ENCODE assay signal across 12 cellular contexts in the genomic region with DNA sequence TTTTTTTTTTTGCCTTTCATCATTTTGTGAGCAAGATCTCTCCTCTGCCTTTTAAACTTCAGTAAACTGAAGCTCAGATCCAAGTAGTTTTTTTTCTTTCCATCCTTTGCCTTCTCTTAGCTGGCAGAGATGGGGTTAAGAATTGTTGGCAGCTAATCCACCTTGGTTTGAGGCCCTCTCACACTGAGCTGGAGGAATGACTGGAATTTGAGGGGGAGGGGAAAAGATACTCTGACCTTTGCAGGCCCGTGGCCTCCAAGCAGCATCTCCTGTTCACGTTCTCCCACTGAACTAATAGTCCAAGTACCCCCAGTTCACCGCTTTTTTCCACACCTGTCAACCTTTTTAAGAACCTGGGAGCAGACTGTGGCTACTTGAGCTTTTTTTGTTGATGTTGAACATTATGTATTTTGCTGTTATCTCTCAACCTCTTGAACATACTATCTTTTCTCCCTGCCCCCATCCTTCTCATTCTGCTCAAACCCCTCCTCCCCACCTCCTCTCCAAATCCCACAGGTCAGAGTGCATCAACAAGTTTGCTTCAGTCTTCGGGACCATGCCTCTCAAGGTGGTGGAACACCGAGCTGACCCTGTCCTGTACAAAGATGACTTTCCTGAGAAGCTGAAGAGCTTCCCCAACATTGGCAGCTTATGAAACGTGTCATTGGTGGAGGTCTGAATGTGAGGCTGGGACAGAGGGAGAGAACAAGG.
DNase-seq lines count a peak whose midpoint lies in the region; ATAC-seq, FAIRE-seq and TF ChIP-seq lines count a peak whose summit lies in the region.
"Had no signal": no experiment of that assay in that cellular context is flagged by ENCODE, and none has a peak within 500 bp of the region (broad histone marks: within the 10 kb centered on the region; RNA-seq: fewer than 3 reads in every experiment).

No MANE protein-coding gene starts in this region.

- peak; percentile 71 for DNase-seq in HTR-8/SVneo (ENCODE audit: insufficient read length, low spot score)
- DNase-seq in left kidney (ENCODE audit: low read depth, low spot score), result peak; percentile 90
- no peak for DNase-seq in Calu3
- DNase-seq in natural killer cell treated with Interleukin-12 subunit alpha and Interleukin-12 subunit beta and Interleukin-15 and Interleukin-18, amount 100 ng/mL, for 72 hours (ENCODE audit: low spot score), result no peak
- no peak for DNase-seq in aorta
- DNase-seq: activated naive CD8-positive, alpha-beta T cell treated with anti-CD3 and anti-CD28 coated beads, Interleukin-2, amount 10 ng/mL, durations not matched to agents 7 days and 5 days; natural killer cell; NCI-H1417 treated with DMSO at 0.1 percent for 48 hours; uterus had no signal

- CTCF ChIA-PET in Calu3 (lab: Charles Lee), result no interaction called here

- peak overlapping the region; percentile 57; the same call in 1 of the 2 replicates for H3K4me3 ChIP-seq in ACC112 (ENCODE audit: low read depth, low read length)
- no peak overlapping the region for H3K4me3 ChIP-seq in aorta (ENCODE audit: low read length in 2 of 2)
- H3K4me3 ChIP-seq: uterus had no signal

- intact Hi-C loops in Calu3 (cut with micrococcal nuclease; ENCODE audit: unreplicated experiment), result no loop called here
- intact Hi-C loops in aorta (cut with DNase I), result loop anchor here in 1 of 2 donors (10.0 kb wide), 1 partner anchor 109 kb away; no protein-coding TSS in a partner anchor

- peak; percentile 80 for FAIRE-seq in HTR-8/SVneo (lab: Jason Lieb, UNC)

- H2AFZ ChIP-seq in ACC112 (ENCODE audit: low read length, unreplicated experiment), result no peak overlapping the region

- no peaks in the 10 kb centered on the region for H3K9me3 ChIP-seq in aorta (ENCODE audit: control insufficient read depth, low read length)
- H3K9me3 ChIP-seq: uterus had no signal

- H3K4me1 Mint-ChIP-seq in brain (peaks cover 46% of the 10 kb centered on the region), Calu3 (ENCODE audit: low read depth, unreplicated experiment) (no peaks in the 10 kb centered on the region)
- H3K4me1 Mint-ChIP-seq in activated T-helper 17 cell treated with anti-CD3 and anti-CD28 coated beads, Interleukin-2, amount 50 U/mL, for 72 hours, result no peaks in the 10 kb centered on the region
- peaks cover 0 to 3% of the 10 kb centered on the region in 2 donors for H3K4me1 Mint-ChIP-seq in natural killer cell treated with Interleukin-12 subunit alpha and Interleukin-12 subunit beta and Interleukin-15 and Interleukin-18, amount 100 ng/mL, for 72 hours (ENCODE audit: low read depth in 2 of 2)

- no peaks in the 10 kb centered on the region for H3K9me3 Mint-ChIP-seq in brain
- no peaks in the 10 kb centered on the region for H3K9me3 Mint-ChIP-seq in Calu3 (ENCODE audit: low read depth, unreplicated experiment)
- peaks cover 3% of the 10 kb centered on the region for H3K9me3 Mint-ChIP-seq in activated T-helper 17 cell treated with anti-CD3 and anti-CD28 coated beads, Interleukin-2, amount 50 U/mL, for 72 hours
- no peaks in the 10 kb centered on the region for H3K9me3 Mint-ChIP-seq in natural killer cell treated with Interleukin-12 subunit alpha and Interleukin-12 subunit beta and Interleukin-15 and Interleukin-18, amount 100 ng/mL, for 72 hours
- H3K9me3 Mint-ChIP-seq: activated naive CD8-positive, alpha-beta T cell treated with anti-CD3 and anti-CD28 coated beads, Interleukin-2, amount 10 ng/mL, durations not matched to agents 7 days and 5 days; natural killer cell had no signal

- no peaks in the 10 kb centered on the region for H3K27me3 Mint-ChIP-seq in brain
- no peaks in the 10 kb centered on the region for H3K27me3 Mint-ChIP-seq in Calu3 (ENCODE audit: unreplicated experiment)
- no peaks in the 10 kb centered on the region for H3K27me3 Mint-ChIP-seq in activated T-helper 17 cell treated with anti-CD3 and anti-CD28 coated beads, Interleukin-2, amount 50 U/mL, for 72 hours
- no peaks in the 10 kb centered on the region for H3K27me3 Mint-ChIP-seq in natural killer cell treated with Interleukin-12 subunit alpha and Interleukin-12 subunit beta and Interleukin-15 and Interleukin-18, amount 100 ng/mL, for 72 hours
- H3K27me3 Mint-ChIP-seq: activated naive CD8-positive, alpha-beta T cell treated with anti-CD3 and anti-CD28 coated beads, Interleukin-2, amount 10 ng/mL, durations not matched to agents 7 days and 5 days had no signal

- TF ChIP-seq CTCF in brain (conservative IDR thresholded peaks at IDR 0.05) (no peak), Calu3 (IDR thresholded peaks at IDR 0.05; ENCODE audit: unreplicated experiment) (no peak)

- peaks cover 2% of the 10 kb centered on the region; the same call in 1 of the 2 replicates for H3K36me3 ChIP-seq in ACC112 (ENCODE audit: insufficient read depth, low read length)
- peaks cover 1 to 10% of the 10 kb centered on the region in 2 donors for H3K36me3 ChIP-seq in aorta (ENCODE audit: control insufficient read depth in 1 of 2, insufficient read depth in 2 of 2, low read length in 1 of 2)
- H3K36me3 ChIP-seq: uterus had no signal

- no peaks in the 10 kb centered on the region for H3K27me3 ChIP-seq in ACC112 (ENCODE audit: insufficient read depth, low read length)
- H3K27me3 ChIP-seq in aorta (ENCODE audit: control insufficient read depth in 1 of 2, insufficient read depth in 2 of 2, low read length in 1 of 2), result no peaks in the 10 kb centered on the region
- H3K27me3 ChIP-seq: uterus had no signal

- H3K4me1 ChIP-seq in ACC112 (ENCODE audit: control insufficient read depth, insufficient read depth, low read length, unreplicated experiment), result peaks cover 48% of the 10 kb centered on the region
- peaks cover 0 to 7% of the 10 kb centered on the region in 2 donors for H3K4me1 ChIP-seq in aorta (ENCODE audit: control insufficient read depth in 1 of 2, insufficient read depth in 2 of 2, low read length in 2 of 2)
- H3K4me1 ChIP-seq: uterus had no signal

- H3K4me3 Mint-ChIP-seq in brain, result no peak overlapping the region
- no peak overlapping the region for H3K4me3 Mint-ChIP-seq in Calu3 (ENCODE audit: low read depth, unreplicated experiment)
- H3K4me3 Mint-ChIP-seq in activated T-helper 17 cell treated with anti-CD3 and anti-CD28 coated beads, Interleukin-2, amount 50 U/mL, for 72 hours, result no peak overlapping the region
- no peak overlapping the region for H3K4me3 Mint-ChIP-seq in natural killer cell treated with Interleukin-12 subunit alpha and Interleukin-12 subunit beta and Interleukin-15 and Interleukin-18, amount 100 ng/mL, for 72 hours
- H3K4me3 Mint-ChIP-seq: activated naive CD8-positive, alpha-beta T cell treated with anti-CD3 and anti-CD28 coated beads, Interleukin-2, amount 10 ng/mL, durations not matched to agents 7 days and 5 days; natural killer cell had no signal

- 66 to 67% methylated on average over 6 of the region's 6 CpGs for WGBS in aorta, 2 donors

- H3K79me2 ChIP-seq in ACC112 (ENCODE audit: control insufficient read depth, insufficient read depth, low read length, unreplicated experiment), result no peaks in the 10 kb centered on the region

- no peak for ATAC-seq in activated T-helper 17 cell treated with anti-CD3 and anti-CD28 coated beads, Interleukin-2, amount 50 U/mL, for 72 hours (replicated peaks)
- no peak for ATAC-seq in natural killer cell treated with Interleukin-12 subunit alpha and Interleukin-12 subunit beta and Interleukin-15 and Interleukin-18, amount 100 ng/mL, for 72 hours
- no peak for ATAC-seq in aorta (ENCODE audit: low FRiP score)
- ATAC-seq: natural killer cell had no signal

- no TSS peak for BruUV-seq in Calu3 (replicated peaks; lab: Mats Ljungman, UMichigan)

- H3K36me3 Mint-ChIP-seq in brain (peaks cover 48% of the 10 kb centered on the region), Calu3 (ENCODE audit: insufficient read depth, unreplicated experiment) (no peaks in the 10 kb centered on the region)
- peaks cover 61% of the 10 kb centered on the region for H3K36me3 Mint-ChIP-seq in activated T-helper 17 cell treated with anti-CD3 and anti-CD28 coated beads, Interleukin-2, amount 50 U/mL, for 72 hours (ENCODE audit: low read depth)
- H3K36me3 Mint-ChIP-seq in natural killer cell treated with Interleukin-12 subunit alpha and Interleukin-12 subunit beta and Interleukin-15 and Interleukin-18, amount 100 ng/mL, for 72 hours, result peaks cover 8% of the 10 kb centered on the region

- H3K27ac ChIP-seq in ACC112 (ENCODE audit: low read depth, low read length), result peak overlapping the region; percentile 64
- H3K27ac ChIP-seq in aorta (ENCODE audit: low read depth in 1 of 2, low read length in 2 of 2), result no peak overlapping the region
- H3K27ac ChIP-seq: uterus had no signal

- H3K27ac Mint-ChIP-seq in brain (peak overlapping the region in 4 of 5 experiments; percentile 25 to 81 (median 54)), Calu3 (ENCODE audit: unreplicated experiment) (no peak overlapping the region)
- no peak overlapping the region for H3K27ac Mint-ChIP-seq in activated T-helper 17 cell treated with anti-CD3 and anti-CD28 coated beads, Interleukin-2, amount 50 U/mL, for 72 hours
- H3K27ac Mint-ChIP-seq in natural killer cell treated with Interleukin-12 subunit alpha and Interleukin-12 subunit beta and Interleukin-15 and Interleukin-18, amount 100 ng/mL, for 72 hours, result no peak overlapping the region
- H3K27ac Mint-ChIP-seq: activated naive CD8-positive, alpha-beta T cell treated with anti-CD3 and anti-CD28 coated beads, Interleukin-2, amount 10 ng/mL, durations not matched to agents 7 days and 5 days; natural killer cell had no signal

Comparison
In these comparisons a context has a peak if more than half of its experiments do, and no peak if none do; other contexts are left out.
1. DNase-seq: peak in HTR-8/SVneo (single experiment) and left kidney (single experiment); none in Calu3 (single experiment), natural killer cell treated with Interleukin-12 subunit alpha and Interleukin-12 subunit beta and Interleukin-15 and Interleukin-18, amount 100 ng/mL, for 72 hours (single experiment) and aorta (0 of 2).
2. H3K27ac Mint-ChIP-seq: peak in brain (4 of 5); none in Calu3 (single experiment), activated T-helper 17 cell treated with anti-CD3 and anti-CD28 coated beads, Interleukin-2, amount 50 U/mL, for 72 hours (single experiment) and natural killer cell treated with Interleukin-12 subunit alpha and Interleukin-12 subunit beta and Interleukin-15 and Interleukin-18, amount 100 ng/mL, for 72 hours (0 of 2).